Comparison of ENCODE assay signal across 8 cellular contexts in the genomic region with DNA sequence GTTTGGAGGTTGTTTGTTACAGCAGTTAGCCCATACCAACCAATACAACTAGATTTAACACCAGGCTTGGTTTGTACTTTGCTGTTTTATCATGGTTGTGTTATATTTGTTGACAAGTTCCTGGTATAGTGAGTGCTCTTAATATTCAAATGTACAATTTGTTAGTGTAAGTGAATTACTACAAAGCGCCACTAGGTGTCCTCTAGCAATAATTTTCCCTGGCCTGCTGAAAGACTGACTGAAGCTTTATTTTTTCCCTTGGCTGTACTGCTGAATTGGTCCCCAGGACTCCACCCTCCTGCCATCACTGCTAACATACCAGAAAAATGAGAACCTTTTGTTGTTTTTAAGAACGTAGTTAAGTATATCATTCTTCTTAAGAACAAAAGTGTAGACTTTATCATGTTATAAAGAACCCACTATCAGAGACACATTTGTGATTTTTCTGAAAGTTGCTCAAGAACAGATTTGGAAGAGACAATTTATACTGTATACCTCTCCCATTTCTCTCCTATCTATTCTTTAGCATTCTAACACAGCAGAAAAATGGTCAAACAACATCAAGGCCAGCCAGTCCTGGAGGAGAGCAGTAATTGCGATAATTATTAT.
DNase-seq lines count a peak whose midpoint lies in the region; ATAC-seq and TF ChIP-seq lines count a peak whose summit lies in the region.

No MANE protein-coding gene starts in this region.

- ATAC-seq in GM18498 (IDR thresholded peaks at IDR 0.05; ENCODE audit: unreplicated experiment) (peak; percentile 84), HG03025 (IDR thresholded peaks at IDR 0.05; ENCODE audit: low FRiP score, unreplicated experiment) (peak; percentile 68), left ventricle myocardium superior (peak; percentile 71), HG02852 (IDR thresholded peaks at IDR 0.05; ENCODE audit: unreplicated experiment) (no peak)
- ATAC-seq in activated CD8-positive, alpha-beta T cell treated with anti-CD3 and anti-CD28 coated beads for 36 hours, result peak; percentile 64

- H3K4me3 Mint-ChIP-seq in activated CD8-positive, alpha-beta T cell treated with anti-CD3 and anti-CD28 coated beads for 36 hours, result no peak overlapping the region

- peaks cover 10% of the 10 kb centered on the region for H3K27me3 Mint-ChIP-seq in activated CD8-positive, alpha-beta T cell treated with anti-CD3 and anti-CD28 coated beads for 36 hours

- H3K4me1 ChIP-seq in spleen, result no peaks in the 10 kb centered on the region

- no peak overlapping the region for H3K27ac Mint-ChIP-seq in activated CD8-positive, alpha-beta T cell treated with anti-CD3 and anti-CD28 coated beads for 36 hours

- WGBS in spleen, 5 donors, result 31 to 36% (median 33%) methylated on average over 3 of the region's 3 CpGs

- no peak for TF ChIP-seq POLR2A in spleen (IDR thresholded peaks at IDR 0.05)

- intact Hi-C loops in activated CD8-positive, alpha-beta T cell treated with anti-CD3 and anti-CD28 coated beads for 36 hours (cut with micrococcal nuclease), result loop anchor here (5.0 kb wide), 1 partner anchor 244 kb away; no protein-coding TSS in a partner anchor
- intact Hi-C loops in left ventricle myocardium superior (cut with micrococcal nuclease) (loop anchor here (5.0 kb wide), 1 partner anchor 244 kb away; no protein-coding TSS in a partner anchor), spleen (cut with DNase I; ENCODE audit: low total_unique reads) (loop anchor here (5.0 to 10.0 kb wide), 2 partner anchors 244 to 1731 kb away; no protein-coding TSS in a partner anchor)

- no peaks in the 10 kb centered on the region for H3K9me3 ChIP-seq in spleen

- no peaks in the 10 kb centered on the region for H3K36me3 ChIP-seq in spleen

- no peaks in the 10 kb centered on the region for H3K27me3 ChIP-seq in spleen (replicated peaks in 1 of 7)

- no peak overlapping the region for H3K27ac ChIP-seq in spleen

- TF ChIP-seq CTCF in activated CD8-positive, alpha-beta T cell treated with anti-CD3 and anti-CD28 coated beads for 36 hours (IDR thresholded peaks at IDR 0.05), result peak; percentile 69
- TF ChIP-seq CTCF in spleen (IDR thresholded peaks at IDR 0.05 in 8 of 11, conservative IDR thresholded peaks at IDR 0.05 in 3 of 11), result peak in 9 of 11 experiments; percentile 27 to 70 (median 64)

- H3K4me3 ChIP-seq in spleen, result no peak overlapping the region

- no peaks in the 10 kb centered on the region for H3K4me1 Mint-ChIP-seq in activated CD8-positive, alpha-beta T cell treated with anti-CD3 and anti-CD28 coated beads for 36 hours (ENCODE audit: low read depth)

- H3K36me3 Mint-ChIP-seq in activated CD8-positive, alpha-beta T cell treated with anti-CD3 and anti-CD28 coated beads for 36 hours (ENCODE audit: low read depth), result no peaks in the 10 kb centered on the region

- POLR2A ChIA-PET in activated CD8-positive, alpha-beta T cell treated with anti-CD3 and anti-CD28 coated beads for 36 hours (lab: Charles Lee), result no interaction called here

- CTCF ChIA-PET in activated CD8-positive, alpha-beta T cell treated with anti-CD3 and anti-CD28 coated beads for 36 hours (lab: Charles Lee), result interaction anchor here (0.6 to 3.2 kb wide), 10 partner anchors 10 to 261 kb away, joined by 3 to 45 read pairs (median 6); no protein-coding TSS in a partner anchor

- peak; percentile 79 for DNase-seq in Ammon's horn (ENCODE audit: low spot score)
- DNase-seq in NCI-H2171 treated with DMSO at 0.1 percent for 48 hours (lab: John Stamatoyannopoulos, UW), result peak; percentile 86
- DNase-seq in activated CD8-positive, alpha-beta T cell treated with anti-CD3 and anti-CD28 coated beads for 36 hours, result peak; percentile 15
- no peak for DNase-seq in left ventricle myocardium superior
- DNase-seq in spleen, result no peak

- no peaks in the 10 kb centered on the region for H3K9me3 Mint-ChIP-seq in activated CD8-positive, alpha-beta T cell treated with anti-CD3 and anti-CD28 coated beads for 36 hours

Comparison
In these comparisons a context has a peak if more than half of its experiments do, and no peak if none do; other contexts are left out.
1. DNase-seq: peak in Ammon's horn (single experiment), NCI-H2171 treated with DMSO at 0.1 percent for 48 hours (single experiment) and activated CD8-positive, alpha-beta T cell treated with anti-CD3 and anti-CD28 coated beads for 36 hours (single experiment); none in left ventricle myocardium superior (single experiment) and spleen (single experiment).